Comparison of ENCODE assay signal across 17 cellular contexts in the genomic region with DNA sequence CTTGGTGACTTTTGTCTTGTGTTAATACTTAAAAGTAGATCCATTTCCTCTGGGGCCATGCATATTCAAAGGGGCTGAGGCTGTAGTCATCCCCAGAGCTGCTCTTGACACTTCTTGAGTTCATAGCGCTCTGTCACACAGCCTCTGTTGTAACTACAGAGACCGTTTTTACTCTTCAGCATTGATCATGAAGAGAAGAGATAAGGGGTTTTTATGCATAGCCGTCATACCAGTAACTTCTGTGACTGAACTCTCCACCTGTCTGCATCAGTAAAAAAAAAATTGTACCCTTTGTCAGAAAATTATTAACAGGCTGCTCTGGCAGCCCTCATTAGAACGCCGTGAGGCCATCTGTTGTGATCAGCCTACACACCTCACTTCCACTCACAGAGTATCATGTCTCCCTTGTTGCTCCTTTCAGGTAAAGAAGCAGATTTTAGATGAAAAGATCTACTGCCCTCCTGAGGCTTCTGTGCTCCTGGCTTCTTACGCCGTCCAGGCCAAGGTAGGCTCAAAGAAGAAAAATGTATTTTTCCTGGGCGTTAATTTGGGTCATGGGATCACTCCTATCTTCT. TPM values are rescaled to one million over a fixed set of nuclear protein-coding genes. Genes with fewer than 3 reads are reported as not detected.
DNase-seq lines count a peak whose midpoint lies in the region; ATAC-seq and TF ChIP-seq lines count a peak whose summit lies in the region.
"Had no signal": no experiment of that assay in that cellular context is flagged by ENCODE, and none has a peak within 500 bp of the region (broad histone marks: within the 10 kb centered on the region; RNA-seq: fewer than 3 reads in every experiment).

No MANE protein-coding gene starts in this region.

- H3K27me3 Mint-ChIP-seq in activated naive CD8-positive, alpha-beta T cell treated with anti-CD3 and anti-CD28 coated beads, Interleukin-2, amount 10 ng/mL, durations not matched to agents 7 days and 5 days: no peaks in the 10 kb centered on the region
- no peaks in the 10 kb centered on the region for H3K27me3 Mint-ChIP-seq in activated naive CD8-positive, alpha-beta T cell treated with anti-CD3 and anti-CD28 coated beads for 36 hours
- H3K27me3 Mint-ChIP-seq in effector memory CD8-positive, alpha-beta T cell: no peaks in the 10 kb centered on the region
- H3K27me3 Mint-ChIP-seq in Calu3 (ENCODE audit: unreplicated experiment): no peaks in the 10 kb centered on the region

- H3K36me3 Mint-ChIP-seq in activated naive CD8-positive, alpha-beta T cell treated with anti-CD3 and anti-CD28 coated beads, Interleukin-2, amount 10 ng/mL, durations not matched to agents 7 days and 5 days: peaks cover 26% of the 10 kb centered on the region
- peaks cover 19% of the 10 kb centered on the region for H3K36me3 Mint-ChIP-seq in activated naive CD8-positive, alpha-beta T cell treated with anti-CD3 and anti-CD28 coated beads for 36 hours
- H3K36me3 Mint-ChIP-seq in effector memory CD8-positive, alpha-beta T cell (ENCODE audit: insufficient read depth): peaks cover 28% of the 10 kb centered on the region
- H3K36me3 Mint-ChIP-seq in Calu3 (ENCODE audit: insufficient read depth, unreplicated experiment): peaks cover 31% of the 10 kb centered on the region

- intact Hi-C loops in uterus (cut with DNase I; ENCODE audit: low total_unique reads) (no loop called here), Calu3 (cut with micrococcal nuclease; ENCODE audit: unreplicated experiment) (no loop called here)

- CTCF ChIA-PET in Calu3 (lab: Charles Lee): no interaction called here

- BruUV-seq in Calu3 (replicated peaks; lab: Mats Ljungman, UMichigan): no TSS peak

- DNase-seq in activated naive CD8-positive, alpha-beta T cell treated with anti-CD3 and anti-CD28 coated beads, Interleukin-2, amount 10 ng/mL, durations not matched to agents 7 days and 5 days: no peak
- DNase-seq in activated naive CD8-positive, alpha-beta T cell treated with anti-CD3 and anti-CD28 coated beads for 36 hours: no peak
- peak; percentile 75 for DNase-seq in NCI-H69 (lab: John Stamatoyannopoulos, UW)
- no peak for DNase-seq in effector memory CD8-positive, alpha-beta T cell
- no peak for DNase-seq in uterus
- DNase-seq in WERI-Rb-1: no peak
- no peak for DNase-seq in Calu3
- DNase-seq: DMS153; H9; islet precursor cell; midbrain; NCI-H1092 treated with DMSO at 0.1 percent for 48 hours; NCI-H446 treated with DMSO at 0.1 percent for 48 hours; ovary; SK-N-SH; stimulated activated naive CD4-positive, alpha-beta T cell treated with Interleukin-2 at 50 U/mL for 16 hours had no signal

- POLR2A ChIA-PET in activated naive CD8-positive, alpha-beta T cell treated with anti-CD3 and anti-CD28 coated beads, Interleukin-2, amount 10 ng/mL, durations not matched to agents 7 days and 5 days (lab: Charles Lee): no interaction called here

- H3K4me1 ChIP-seq in uterus: no peaks in the 10 kb centered on the region

- H3K27ac ChIP-seq in uterus (peak overlapping the region; percentile 14 to 49), WERI-Rb-1 (no peak overlapping the region)
- H3K27ac ChIP-seq: ovary had no signal

- H3K9me3 ChIP-seq in uterus: no peaks in the 10 kb centered on the region
- no peaks in the 10 kb centered on the region for H3K9me3 ChIP-seq in WERI-Rb-1 (ENCODE audit: severe bottlenecking)
- H3K9me3 ChIP-seq: ovary, SK-N-SH had no signal

- H3K4me3 Mint-ChIP-seq in activated naive CD8-positive, alpha-beta T cell treated with anti-CD3 and anti-CD28 coated beads, Interleukin-2, amount 10 ng/mL, durations not matched to agents 7 days and 5 days: no peak overlapping the region
- no peak overlapping the region for H3K4me3 Mint-ChIP-seq in activated naive CD8-positive, alpha-beta T cell treated with anti-CD3 and anti-CD28 coated beads for 36 hours
- peak overlapping the region in 1 of 2 donors; percentile 5 for H3K4me3 Mint-ChIP-seq in effector memory CD8-positive, alpha-beta T cell
- no peak overlapping the region for H3K4me3 Mint-ChIP-seq in Calu3 (ENCODE audit: low read depth, unreplicated experiment)
- H3K4me3 Mint-ChIP-seq: H9 had no signal

- H3K36me3 ChIP-seq in uterus (no peaks in the 10 kb centered on the region), WERI-Rb-1 (peaks cover 33% of the 10 kb centered on the region)
- H3K36me3 ChIP-seq: ovary had no signal

- H3K9me3 Mint-ChIP-seq in activated naive CD8-positive, alpha-beta T cell treated with anti-CD3 and anti-CD28 coated beads, Interleukin-2, amount 10 ng/mL, durations not matched to agents 7 days and 5 days: no peaks in the 10 kb centered on the region
- no peaks in the 10 kb centered on the region for H3K9me3 Mint-ChIP-seq in activated naive CD8-positive, alpha-beta T cell treated with anti-CD3 and anti-CD28 coated beads for 36 hours
- no peaks in the 10 kb centered on the region for H3K9me3 Mint-ChIP-seq in effector memory CD8-positive, alpha-beta T cell
- H3K9me3 Mint-ChIP-seq in Calu3 (ENCODE audit: low read depth, unreplicated experiment): no peaks in the 10 kb centered on the region

- no peak overlapping the region for H3K4me3 ChIP-seq in uterus
- H3K4me3 ChIP-seq in WERI-Rb-1 (ENCODE audit: low read depth, low read length): no peak overlapping the region
- H3K4me3 ChIP-seq: ovary had no signal

- no peak for TF ChIP-seq POLR2A in uterus (IDR thresholded peaks at IDR 0.05)

- H3K27ac Mint-ChIP-seq in activated naive CD8-positive, alpha-beta T cell treated with anti-CD3 and anti-CD28 coated beads, Interleukin-2, amount 10 ng/mL, durations not matched to agents 7 days and 5 days: peak overlapping the region; percentile 26
- no peak overlapping the region for H3K27ac Mint-ChIP-seq in activated naive CD8-positive, alpha-beta T cell treated with anti-CD3 and anti-CD28 coated beads for 36 hours
- H3K27ac Mint-ChIP-seq in effector memory CD8-positive, alpha-beta T cell: peak overlapping the region; percentile 64 to 81
- no peak overlapping the region for H3K27ac Mint-ChIP-seq in Calu3 (ENCODE audit: unreplicated experiment)
- H3K27ac Mint-ChIP-seq: H9 had no signal

- TF ChIP-seq CTCF in uterus (IDR thresholded peaks at IDR 0.05): no peak
- no peak for TF ChIP-seq CTCF in WERI-Rb-1 (IDR thresholded peaks at IDR 0.05; ENCODE audit: low read depth, low read length)
- TF ChIP-seq CTCF in Calu3 (IDR thresholded peaks at IDR 0.05; ENCODE audit: unreplicated experiment): no peak

- ATAC-seq in activated naive CD8-positive, alpha-beta T cell treated with anti-CD3 and anti-CD28 coated beads, Interleukin-2, amount 10 ng/mL, durations not matched to agents 7 days and 5 days (ENCODE audit: low read depth): peak; percentile 36
- no peak for ATAC-seq in effector memory CD8-positive, alpha-beta T cell (replicated peaks)
- ATAC-seq in GM19463 (IDR thresholded peaks at IDR 0.05; ENCODE audit: unreplicated experiment): no peak

- H3K27me3 ChIP-seq in uterus (no peaks in the 10 kb centered on the region), WERI-Rb-1 (ENCODE audit: insufficient read depth, low read depth, severe bottlenecking) (no peaks in the 10 kb centered on the region)
- H3K27me3 ChIP-seq: ovary had no signal

- H3K4me1 Mint-ChIP-seq in activated naive CD8-positive, alpha-beta T cell treated with anti-CD3 and anti-CD28 coated beads, Interleukin-2, amount 10 ng/mL, durations not matched to agents 7 days and 5 days: peaks cover 28% of the 10 kb centered on the region
- H3K4me1 Mint-ChIP-seq in activated naive CD8-positive, alpha-beta T cell treated with anti-CD3 and anti-CD28 coated beads for 36 hours: peaks cover 21% of the 10 kb centered on the region
- peaks cover 8 to 12% of the 10 kb centered on the region in 2 donors for H3K4me1 Mint-ChIP-seq in effector memory CD8-positive, alpha-beta T cell (ENCODE audit: low read depth in 2 of 2)
- no peaks in the 10 kb centered on the region for H3K4me1 Mint-ChIP-seq in Calu3 (ENCODE audit: low read depth, unreplicated experiment)

RNA-seq across cellular contexts. Expression of gene NF2, which starts 38.4 kb away (rescaled TPM):
- total RNA-seq in activated naive CD8-positive, alpha-beta T cell treated with anti-CD3 and anti-CD28 coated beads, Interleukin-2, amount 10 ng/mL, durations not matched to agents 7 days and 5 days: 10 to 100 TPM; 41.3 to 43.4 TPM
- 10 to 100 TPM; 45.8 to 49.4 TPM for total RNA-seq in activated naive CD8-positive, alpha-beta T cell treated with anti-CD3 and anti-CD28 coated beads for 36 hours
- total RNA-seq in uterus (10 to 100 TPM; 17.7 to 52.9 (median 33.8) TPM), Calu3 (2022) (117 and 132 TPM in 2 replicates)

Comparison
In these comparisons a context has a peak if more than half of its experiments do, and no peak if none do; other contexts are left out.
1. H3K27ac Mint-ChIP-seq: peak in activated naive CD8-positive, alpha-beta T cell treated with anti-CD3 and anti-CD28 coated beads, Interleukin-2, amount 10 ng/mL, durations not matched to agents 7 days and 5 days (single experiment) and effector memory CD8-positive, alpha-beta T cell (2 of 2); none in activated naive CD8-positive, alpha-beta T cell treated with anti-CD3 and anti-CD28 coated beads for 36 hours (single experiment) and Calu3 (single experiment).